ENCODE assay signal across 16 cellular contexts in the genomic region with DNA sequence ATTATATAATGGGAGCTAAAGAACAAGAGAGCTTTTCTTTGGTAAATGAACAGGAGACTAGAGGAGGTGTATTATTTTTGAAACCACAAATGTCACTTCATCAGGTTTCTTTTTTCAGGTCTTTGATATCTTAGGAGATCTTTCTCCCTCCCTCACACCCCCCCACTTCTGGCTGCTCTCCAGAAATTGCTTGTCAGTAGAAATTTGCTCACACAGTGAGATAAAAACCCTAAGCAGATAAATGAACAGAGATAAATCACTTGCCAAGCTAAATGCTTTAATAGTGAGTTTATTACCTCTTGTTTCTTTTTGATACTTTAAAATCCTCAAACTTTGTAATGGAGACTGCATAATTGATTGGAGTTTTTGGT.
DNase-seq lines count a peak whose midpoint lies in the region; FAIRE-seq and TF ChIP-seq lines count a peak whose summit lies in the region.
"Had no signal": no experiment of that assay in that cellular context is flagged by ENCODE, and none has a peak within 500 bp of the region (broad histone marks: within the 10 kb centered on the region; RNA-seq: fewer than 3 reads in every experiment).

No MANE protein-coding gene starts in this region.

- H3K27ac ChIP-seq in endodermal cell (ENCODE audit: low read depth, low read length) (no peak overlapping the region), small intestine (ENCODE audit: low read depth in 1 of 2, low read length in 1 of 2) (no peak overlapping the region), stomach (no peak overlapping the region), OCI-LY7 (ENCODE audit: low read depth, low read length, poor library complexity, severe bottlenecking) (no peak overlapping the region)
- H3K27ac ChIP-seq: neutrophil had no signal

- peak overlapping the region; percentile 18 for H3K27ac Mint-ChIP-seq in endodermal cell
- H3K27ac Mint-ChIP-seq: activated T-cell treated with anti-CD3 and anti-CD28 coated beads, Interleukin-2, amount 50 U/mL, for 72 hours had no signal

- BruUV-seq in OCI-LY7 (replicated peaks; lab: Mats Ljungman, UMichigan) = no TSS peak

- TF ChIP-seq EP300 in stomach (IDR thresholded peaks at IDR 0.05) = no peak

- H3K4me3 Mint-ChIP-seq in endodermal cell = no peak overlapping the region
- H3K4me3 Mint-ChIP-seq: activated T-cell treated with anti-CD3 and anti-CD28 coated beads, Interleukin-2, amount 50 U/mL, for 72 hours; brain; IgD-negative memory B cell had no signal

- no peaks in the 10 kb centered on the region for H3K79me2 ChIP-seq in OCI-LY7 (ENCODE audit: insufficient read depth, low read depth, low read length)

- intact Hi-C loops in stomach (cut with DNase I; ENCODE audit: low total_unique reads) (no loop called here), OCI-LY7 (cut with micrococcal nuclease; ENCODE audit: unreplicated experiment) (no loop called here)

- no peaks in the 10 kb centered on the region for H3K27me3 Mint-ChIP-seq in endodermal cell (ENCODE audit: insufficient read depth)
- H3K27me3 Mint-ChIP-seq: IgD-negative memory B cell had no signal

- peaks cover 39% of the 10 kb centered on the region for H3K4me1 Mint-ChIP-seq in endodermal cell
- H3K4me1 Mint-ChIP-seq: IgD-negative memory B cell had no signal

- TF ChIP-seq CTCF in endodermal cell (conservative IDR thresholded peaks at IDR 0.05) (no peak), stomach (IDR thresholded peaks at IDR 0.05) (no peak), OCI-LY7 (conservative IDR thresholded peaks at IDR 0.05; ENCODE audit: low read length) (no peak)

- H3K9me3 ChIP-seq in endodermal cell (ENCODE audit: control insufficient read depth, low read length) (peaks cover 13% of the 10 kb centered on the region), small intestine (ENCODE audit: control insufficient read depth, low read depth) (no peaks in the 10 kb centered on the region), stomach (no peaks in the 10 kb centered on the region), OCI-LY7 (ENCODE audit: low read length) (no peaks in the 10 kb centered on the region)
- H3K9me3 ChIP-seq: neutrophil had no signal

- H3K9me3 Mint-ChIP-seq in endodermal cell = peaks cover 6% of the 10 kb centered on the region

- POLR2A ChIA-PET in OCI-LY7 (lab: Charles Lee) = interaction anchor here (0.5 to 0.6 kb wide), 2 partner anchors 37 to 821 kb away, joined by 3 read pairs; no protein-coding TSS in a partner anchor

- H2AFZ ChIP-seq in OCI-LY7 (ENCODE audit: low read length) = no peak overlapping the region

- DNase-seq in NCI-H510A treated with DMSO at 0.1 percent for 48 hours (lab: John Stamatoyannopoulos, UW) (peak; percentile 43), NCI-H510A (lab: John Stamatoyannopoulos, UW) (no peak), NCI-H2029 treated with DMSO at 0.1 percent for 48 hours (lab: John Stamatoyannopoulos, UW) (peak; percentile 35), endodermal cell (no peak), small intestine (peak; percentile 8), stomach (no peak), NCI-H187 treated with DMSO at 0.1 percent for 48 hours (lab: John Stamatoyannopoulos, UW) (no peak), OCI-LY7 (ENCODE audit: low spot score) (no peak)
- DNase-seq: ACHN; activated CD4-positive, CD25-positive, alpha-beta regulatory T cell treated with anti-CD3 and anti-CD28 coated beads, Interleukin-2, amount 50 U/mL, for 72 hours; activated T-cell treated with anti-CD3 and anti-CD28 coated beads, Interleukin-2, amount 50 U/mL, for 72 hours; glutamatergic neuron had no signal

- H3K36me3 ChIP-seq in endodermal cell (ENCODE audit: control insufficient read depth, insufficient read depth, low read length) (no peaks in the 10 kb centered on the region), small intestine (ENCODE audit: control insufficient read depth in 2 of 2, insufficient read depth in 2 of 2, low read length in 2 of 2) (no peaks in the 10 kb centered on the region), stomach (no peaks in the 10 kb centered on the region), OCI-LY7 (ENCODE audit: insufficient read depth, low read length) (no peaks in the 10 kb centered on the region)
- H3K36me3 ChIP-seq: neutrophil had no signal

- H3K4me1 ChIP-seq in endodermal cell (ENCODE audit: control insufficient read depth, insufficient read depth, low read length) = peaks cover 10% of the 10 kb centered on the region
- H3K4me1 ChIP-seq in small intestine (ENCODE audit: control insufficient read depth in 2 of 2, insufficient read depth in 1 of 2, low read depth in 1 of 2, low read length in 1 of 2) = peaks cover 1 to 2% of the 10 kb centered on the region in 2 donors
- H3K4me1 ChIP-seq in stomach = peaks cover 6 to 20% (median 13%) of the 10 kb centered on the region in 4 donors
- H3K4me1 ChIP-seq in OCI-LY7 (ENCODE audit: insufficient read depth, low read length, poor library complexity, severe bottlenecking) = no peaks in the 10 kb centered on the region

- TF ChIP-seq POLR2A in stomach (IDR thresholded peaks at IDR 0.05) = no peak

- H3K27me3 ChIP-seq in endodermal cell (ENCODE audit: control insufficient read depth, insufficient read depth, low read length, poor library complexity, severe bottlenecking) (no peaks in the 10 kb centered on the region), small intestine (ENCODE audit: control insufficient read depth in 2 of 2, insufficient read depth in 2 of 2, low read length in 2 of 2) (no peaks in the 10 kb centered on the region), stomach (no peaks in the 10 kb centered on the region)
- H3K27me3 ChIP-seq: neutrophil had no signal

- H3K4me3 ChIP-seq in endodermal cell (ENCODE audit: low read length) (no peak overlapping the region), small intestine (ENCODE audit: low read depth in 1 of 2, low read length in 2 of 2) (no peak overlapping the region), stomach (no peak overlapping the region), OCI-LY7 (ENCODE audit: low read depth, low read length, poor library complexity, severe bottlenecking) (no peak overlapping the region)

- H3K9me2 ChIP-seq in OCI-LY7 (ENCODE audit: insufficient read depth, low read length) = no peaks in the 10 kb centered on the region

- FAIRE-seq in small intestine (lab: Jason Lieb, UNC) = no peak
- FAIRE-seq: D721Med had no signal

- no peaks in the 10 kb centered on the region for H3K36me3 Mint-ChIP-seq in endodermal cell (ENCODE audit: low read depth)
- H3K36me3 Mint-ChIP-seq: IgD-negative memory B cell had no signal

- H3K9ac ChIP-seq in endodermal cell (ENCODE audit: extremely low read depth, low read length, poor library complexity, severe bottlenecking) = no peak overlapping the region

- no peaks in the 10 kb centered on the region for H4K20me1 ChIP-seq in OCI-LY7 (ENCODE audit: insufficient read depth, low read length)

- H3K4me2 ChIP-seq in OCI-LY7 (ENCODE audit: low read length) = no peak overlapping the region

- CTCF ChIA-PET in OCI-LY7 (lab: Charles Lee; ENCODE audit: unreplicated experiment) = no interaction called here

Comparison
In these comparisons a context has a peak if more than half of its experiments do, and no peak if none do; other contexts are left out.
1. DNase-seq: peak in NCI-H510A treated with DMSO at 0.1 percent for 48 hours (single experiment), NCI-H2029 treated with DMSO at 0.1 percent for 48 hours (single experiment) and small intestine (single experiment); none in NCI-H510A (single experiment), endodermal cell (single experiment), stomach (single experiment), NCI-H187 treated with DMSO at 0.1 percent for 48 hours (single experiment) and OCI-LY7 (single experiment).